ENCODE assay signal across 28 cellular contexts in genomic region chr7:154451480-154452457, GRCh38.
DNase-seq lines count a peak whose midpoint lies in the region; ATAC-seq and TF ChIP-seq lines count a peak whose summit lies in the region.
"Had no signal": no experiment of that assay in that cellular context is flagged by ENCODE, and none has a peak within 500 bp of the region (broad histone marks: within the 10 kb centered on the region; RNA-seq: fewer than 3 reads in every experiment).

No MANE protein-coding gene starts in this region.

- no peak for ATAC-seq in HG03039 (IDR thresholded peaks at IDR 0.05; ENCODE audit: unreplicated experiment)
- no peak for ATAC-seq in effector memory CD8-positive, alpha-beta T cell (replicated peaks)
- ATAC-seq: activated naive CD8-positive, alpha-beta T cell treated with anti-CD3 and anti-CD28 coated beads, Interleukin-2, amount 50 U/mL, for 24 hours; left cardiac atrium; right lobe of liver; SK-N-SH treated with all-trans-retinoic acid at 6 μM for 48 hours had no signal

- H3K4me3 Mint-ChIP-seq in effector memory CD8-positive, alpha-beta T cell, result no peak overlapping the region
- no peak overlapping the region for H3K4me3 Mint-ChIP-seq in glutamatergic neuron (ENCODE audit: unreplicated experiment)
- H3K4me3 Mint-ChIP-seq: activated naive CD8-positive, alpha-beta T cell treated with anti-CD3 and anti-CD28 coated beads, Interleukin-2, amount 50 U/mL, for 24 hours; CD4-positive, alpha-beta T cell; stimulated activated naive CD8-positive, alpha-beta T cell treated with anti-CD3 and anti-CD28 coated beads, Interleukin-15, Interleukin-2, amounts not matched to agents 100 ng/mL and 50 ng/mL, for 24 hours had no signal

- H3K27ac Mint-ChIP-seq in effector memory CD8-positive, alpha-beta T cell, result no peak overlapping the region
- no peak overlapping the region for H3K27ac Mint-ChIP-seq in glutamatergic neuron (ENCODE audit: unreplicated experiment)
- H3K27ac Mint-ChIP-seq: activated naive CD8-positive, alpha-beta T cell treated with anti-CD3 and anti-CD28 coated beads, Interleukin-2, amount 50 U/mL, for 24 hours; CD4-positive, alpha-beta T cell; naive B cell; stimulated activated naive CD8-positive, alpha-beta T cell treated with anti-CD3 and anti-CD28 coated beads, Interleukin-15, Interleukin-2, amounts not matched to agents 100 ng/mL and 50 ng/mL, for 24 hours had no signal

- H3K27me3 Mint-ChIP-seq in effector memory CD8-positive, alpha-beta T cell, result no peaks in the 10 kb centered on the region
- peaks cover 2% of the 10 kb centered on the region for H3K27me3 Mint-ChIP-seq in glutamatergic neuron (ENCODE audit: unreplicated experiment)
- H3K27me3 Mint-ChIP-seq: activated naive CD8-positive, alpha-beta T cell treated with anti-CD3 and anti-CD28 coated beads, Interleukin-2, amount 50 U/mL, for 24 hours; CD4-positive, alpha-beta T cell; naive B cell; stimulated activated naive CD8-positive, alpha-beta T cell treated with anti-CD3 and anti-CD28 coated beads, Interleukin-15, Interleukin-2, amounts not matched to agents 100 ng/mL and 50 ng/mL, for 24 hours had no signal

- no peaks in the 10 kb centered on the region for H3K4me1 Mint-ChIP-seq in effector memory CD8-positive, alpha-beta T cell (ENCODE audit: low read depth in 2 of 2)
- H3K4me1 Mint-ChIP-seq in glutamatergic neuron (ENCODE audit: low read depth, unreplicated experiment), result no peaks in the 10 kb centered on the region
- H3K4me1 Mint-ChIP-seq: activated naive CD8-positive, alpha-beta T cell treated with anti-CD3 and anti-CD28 coated beads, Interleukin-2, amount 50 U/mL, for 24 hours; naive B cell had no signal

- H3K36me3 Mint-ChIP-seq in effector memory CD8-positive, alpha-beta T cell (ENCODE audit: insufficient read depth), result no peaks in the 10 kb centered on the region
- peaks cover 7% of the 10 kb centered on the region for H3K36me3 Mint-ChIP-seq in glutamatergic neuron (ENCODE audit: unreplicated experiment)
- H3K36me3 Mint-ChIP-seq: naive B cell had no signal

- TF ChIP-seq CTCF in glutamatergic neuron (IDR thresholded peaks at IDR 0.05; ENCODE audit: partially characterized antibody, unreplicated experiment), result no peak

- peak; percentile 11 for DNase-seq in NCI-H1105 treated with DMSO at 0.1 percent for 48 hours (lab: John Stamatoyannopoulos, UW)
- no peak for DNase-seq in NCI-H1105 (lab: John Stamatoyannopoulos, UW)
- peak; percentile 57 for DNase-seq in midbrain (lab: John Stamatoyannopoulos, UW)
- DNase-seq in effector memory CD8-positive, alpha-beta T cell, result no peak
- no peak for DNase-seq in glutamatergic neuron
- DNase-seq in activated naive CD4-positive, alpha-beta T cell treated with Interleukin-2 at 50 U/mL for 16 hours, result no peak
- DNase-seq: activated gamma-delta T cell; activated naive CD8-positive, alpha-beta T cell treated with anti-CD3 and anti-CD28 coated beads, Interleukin-2, amount 50 U/mL, for 24 hours; CD4-positive, alpha-beta T cell; GM23248; KBM-7; left cardiac atrium; mesenchymal stem cell; MM.1S; naive B cell; NCI-H1694; NCI-H2227 treated with DMSO at 0.1 percent for 48 hours; NCI-H774; OCI-M1; right lobe of liver; T-helper 2 cell; tibial artery had no signal

- peaks cover 2 to 8% of the 10 kb centered on the region in 2 donors for H3K9me3 Mint-ChIP-seq in effector memory CD8-positive, alpha-beta T cell
- H3K9me3 Mint-ChIP-seq in glutamatergic neuron (ENCODE audit: unreplicated experiment), result peaks cover 19% of the 10 kb centered on the region

- peak overlapping the region; percentile 70 for H3K27ac ChIP-seq in cingulate gyrus (ENCODE audit: low read depth, low read length)
- H3K27ac ChIP-seq: 22Rv1, coronary artery, GM23248, right lobe of liver, tibial artery had no signal

Comparison
In these comparisons a context has a peak if more than half of its experiments do, and no peak if none do; other contexts are left out.
1. DNase-seq: peak in NCI-H1105 treated with DMSO at 0.1 percent for 48 hours (single experiment) and midbrain (single experiment); none in NCI-H1105 (single experiment), effector memory CD8-positive, alpha-beta T cell (0 of 3), glutamatergic neuron (single experiment) and activated naive CD4-positive, alpha-beta T cell treated with Interleukin-2 at 50 U/mL for 16 hours (single experiment).